ENCODE assay signal across 1 cellular context in the genomic region with DNA sequence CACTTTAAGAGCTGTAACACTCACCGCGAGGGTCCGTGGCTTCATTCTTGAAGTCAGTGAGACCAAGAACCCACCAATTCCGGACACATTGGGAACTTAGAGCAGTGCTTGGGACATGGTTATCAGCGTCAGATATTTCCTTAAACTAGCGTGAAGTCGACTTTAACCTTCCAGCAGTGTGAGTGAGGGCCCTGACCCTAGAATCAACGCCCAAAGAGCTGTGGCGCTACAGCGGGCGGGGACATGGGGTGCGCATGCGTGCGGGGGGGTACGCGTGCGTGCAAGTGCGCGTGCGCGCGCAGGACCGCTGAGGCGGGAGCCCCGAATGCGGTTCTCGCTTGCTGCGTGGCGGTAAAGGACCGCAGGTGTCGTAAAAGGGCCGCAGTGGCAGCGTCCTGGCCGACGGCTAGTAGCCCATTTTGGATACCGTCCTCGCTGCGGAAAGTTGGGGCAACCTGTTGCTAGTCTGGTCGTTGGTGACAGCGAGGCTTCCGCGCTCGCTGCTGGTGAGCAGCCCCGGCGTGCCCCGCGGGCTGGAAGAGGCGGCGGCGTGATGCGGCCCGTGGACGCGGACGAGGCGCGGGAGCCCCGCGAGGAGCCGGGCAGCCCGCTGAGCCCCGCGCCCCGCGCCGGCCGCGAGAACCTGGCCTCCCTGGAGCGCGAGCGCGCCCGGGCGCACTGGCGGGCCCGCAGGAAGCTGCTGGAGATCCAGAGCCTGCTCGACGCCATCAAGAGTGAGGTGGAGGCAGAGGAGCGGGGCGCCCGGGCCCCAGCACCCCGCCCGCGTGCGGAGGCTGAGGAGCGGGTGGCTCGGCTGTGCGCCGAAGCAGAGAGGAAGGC.
TF ChIP-seq lines count a peak whose summit lies in the region.

No MANE protein-coding gene starts in this region.

TF ChIP-seq in HepG2, 621 proteins besides CTCF, POLR2A, EP300 and RAD21 (continued from another document and continues in another):
- TF ChIP-seq ZNF609 (CRISPR knock-in tag; IDR thresholded peaks at IDR 0.05; ENCODE audit: borderline replicate concordance), result peak; percentile 43; the same call in 1 of the 2 replicates
- TF ChIP-seq BCL6 (CRISPR knock-in tag; IDR thresholded peaks at IDR 0.05), result no peak
- TF ChIP-seq THAP11 (CRISPR knock-in tag; IDR thresholded peaks at IDR 0.05), result peak; percentile 89
- TF ChIP-seq MNT (IDR thresholded peaks at IDR 0.05), result no peak
- TF ChIP-seq ZNF382 (CRISPR knock-in tag; IDR thresholded peaks at IDR 0.05; ENCODE audit: borderline replicate concordance), result no peak
- TF ChIP-seq ZNF776 (CRISPR knock-in tag; IDR thresholded peaks at IDR 0.05), result peak; percentile 71
- no peak for TF ChIP-seq ZBTB7A (CRISPR knock-in tag; IDR thresholded peaks at IDR 0.05)
- TF ChIP-seq HNF4A (CRISPR knock-in tag; IDR thresholded peaks at IDR 0.05), result peak; percentile 24; the same call in 1 of the 2 replicates
- 0 out of 2 replicates have a peak, but pooled peaks have one; percentile 20 for TF ChIP-seq SIX4 (CRISPR knock-in tag; IDR thresholded peaks at IDR 0.05)
- peak; percentile 83; the same call in 1 of the 2 replicates for TF ChIP-seq ZNF343 (CRISPR knock-in tag; IDR thresholded peaks at IDR 0.05)
- peak; percentile 94 for TF ChIP-seq HNRNPLL (IDR thresholded peaks at IDR 0.05; ENCODE audit: low read depth, low read length, poor library complexity, severe bottlenecking)
- TF ChIP-seq AGO2 (optimal IDR thresholded peaks at IDR 0.05; ENCODE audit: low read depth, low read length), result peak; percentile 82
- TF ChIP-seq, protein P1, sequence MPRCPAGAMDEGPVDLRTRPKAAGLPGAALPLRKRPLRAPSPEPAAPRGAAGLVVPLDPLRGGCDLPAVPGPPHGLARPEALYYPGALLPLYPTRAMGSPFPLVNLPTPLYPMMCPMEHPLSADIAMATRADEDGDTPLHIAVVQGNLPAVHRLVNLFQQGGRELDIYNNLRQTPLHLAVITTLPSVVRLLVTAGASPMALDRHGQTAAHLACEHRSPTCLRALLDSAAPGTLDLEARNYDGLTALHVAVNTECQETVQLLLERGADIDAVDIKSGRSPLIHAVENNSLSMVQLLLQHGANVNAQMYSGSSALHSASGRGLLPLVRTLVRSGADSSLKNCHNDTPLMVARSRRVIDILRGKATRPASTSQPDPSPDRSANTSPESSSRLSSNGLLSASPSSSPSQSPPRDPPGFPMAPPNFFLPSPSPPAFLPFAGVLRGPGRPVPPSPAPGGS (CRISPR knock-in tag; IDR thresholded peaks at IDR 0.05), result peak; percentile 39; the same call in 1 of the 2 replicates
- no peak for TF ChIP-seq RCOR2 (CRISPR knock-in tag; IDR thresholded peaks at IDR 0.05)
- no peak; the same call in 1 of the 2 replicates for TF ChIP-seq BRCA1 (CRISPR knock-in tag; IDR thresholded peaks at IDR 0.05)
- TF ChIP-seq ZNF841 (CRISPR knock-in tag; IDR thresholded peaks at IDR 0.05; ENCODE audit: borderline replicate concordance), result no peak
- TF ChIP-seq ARNT (IDR thresholded peaks at IDR 0.05), result no peak
- TF ChIP-seq TCF7L2 (IDR thresholded peaks at IDR 0.05; ENCODE audit: low read depth, low read length), result no peak
- TF ChIP-seq ZNF513 (CRISPR knock-in tag; conservative IDR thresholded peaks at IDR 0.05), result no peak
- 0 out of 2 replicates have a peak, but pooled peaks have one; percentile 41 for TF ChIP-seq ZNF616 (CRISPR knock-in tag; IDR thresholded peaks at IDR 0.05; ENCODE audit: low read depth)
- TF ChIP-seq ZBTB42 (CRISPR knock-in tag; IDR thresholded peaks at IDR 0.05), result peak; percentile 90; the same call in 1 of the 2 replicates
- TF ChIP-seq JARID2 (CRISPR knock-in tag; IDR thresholded peaks at IDR 0.05; ENCODE audit: insufficient replicate concordance), result no peak
- TF ChIP-seq PAWR (CRISPR knock-in tag; IDR thresholded peaks at IDR 0.05; ENCODE audit: borderline replicate concordance), result no peak
- TF ChIP-seq, protein P2, sequence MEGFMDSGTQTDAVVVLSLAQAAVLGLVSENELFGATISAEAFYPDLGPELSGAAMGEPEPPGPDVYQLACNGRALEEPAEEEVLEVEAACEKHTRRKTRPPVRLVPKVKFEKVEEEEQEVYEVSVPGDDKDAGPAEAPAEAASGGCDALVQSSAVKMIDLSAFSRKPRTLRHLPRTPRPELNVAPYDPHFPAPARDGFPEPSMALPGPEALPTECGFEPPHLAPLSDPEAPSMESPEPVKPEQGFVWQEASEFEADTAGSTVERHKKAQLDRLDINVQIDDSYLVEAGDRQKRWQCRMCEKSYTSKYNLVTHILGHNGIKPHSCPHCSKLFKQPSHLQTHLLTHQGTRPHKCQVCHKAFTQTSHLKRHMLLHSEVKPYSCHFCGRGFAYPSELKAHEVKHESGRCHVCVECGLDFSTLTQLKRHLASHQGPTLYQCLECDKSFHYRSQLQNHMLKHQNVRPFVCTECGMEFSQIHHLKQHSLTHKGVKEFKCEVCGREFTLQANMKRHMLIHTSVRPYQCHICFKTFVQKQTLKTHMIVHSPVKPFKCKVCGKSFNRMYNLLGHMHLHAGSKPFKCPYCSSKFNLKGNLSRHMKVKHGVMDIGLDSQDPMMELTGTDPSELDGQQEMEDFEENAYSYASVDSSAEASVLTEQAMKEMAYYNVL (CRISPR knock-in tag; IDR thresholded peaks at IDR 0.05; ENCODE audit: borderline replicate concordance), result no peak; the same call in 1 of the 2 replicates
- peak; percentile 37 for TF ChIP-seq SAFB2 (CRISPR knock-in tag; IDR thresholded peaks at IDR 0.05; ENCODE audit: borderline replicate concordance, low read depth)
- TF ChIP-seq ZFAT (CRISPR knock-in tag; conservative IDR thresholded peaks at IDR 0.05), result no peak
- TF ChIP-seq EED (CRISPR knock-in tag; IDR thresholded peaks at IDR 0.05), result 0 out of 2 replicates have a peak, but pooled peaks have one; percentile 20
- TF ChIP-seq, protein P3, sequence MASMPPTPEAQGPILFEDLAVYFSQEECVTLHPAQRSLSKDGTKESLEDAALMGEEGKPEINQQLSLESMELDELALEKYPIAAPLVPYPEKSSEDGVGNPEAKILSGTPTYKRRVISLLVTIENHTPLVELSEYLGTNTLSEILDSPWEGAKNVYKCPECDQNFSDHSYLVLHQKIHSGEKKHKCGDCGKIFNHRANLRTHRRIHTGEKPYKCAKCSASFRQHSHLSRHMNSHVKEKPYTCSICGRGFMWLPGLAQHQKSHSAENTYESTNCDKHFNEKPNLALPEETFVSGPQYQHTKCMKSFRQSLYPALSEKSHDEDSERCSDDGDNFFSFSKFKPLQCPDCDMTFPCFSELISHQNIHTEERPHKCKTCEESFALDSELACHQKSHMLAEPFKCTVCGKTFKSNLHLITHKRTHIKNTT (CRISPR knock-in tag; IDR thresholded peaks at IDR 0.05), result no peak
- TF ChIP-seq, protein P4, sequence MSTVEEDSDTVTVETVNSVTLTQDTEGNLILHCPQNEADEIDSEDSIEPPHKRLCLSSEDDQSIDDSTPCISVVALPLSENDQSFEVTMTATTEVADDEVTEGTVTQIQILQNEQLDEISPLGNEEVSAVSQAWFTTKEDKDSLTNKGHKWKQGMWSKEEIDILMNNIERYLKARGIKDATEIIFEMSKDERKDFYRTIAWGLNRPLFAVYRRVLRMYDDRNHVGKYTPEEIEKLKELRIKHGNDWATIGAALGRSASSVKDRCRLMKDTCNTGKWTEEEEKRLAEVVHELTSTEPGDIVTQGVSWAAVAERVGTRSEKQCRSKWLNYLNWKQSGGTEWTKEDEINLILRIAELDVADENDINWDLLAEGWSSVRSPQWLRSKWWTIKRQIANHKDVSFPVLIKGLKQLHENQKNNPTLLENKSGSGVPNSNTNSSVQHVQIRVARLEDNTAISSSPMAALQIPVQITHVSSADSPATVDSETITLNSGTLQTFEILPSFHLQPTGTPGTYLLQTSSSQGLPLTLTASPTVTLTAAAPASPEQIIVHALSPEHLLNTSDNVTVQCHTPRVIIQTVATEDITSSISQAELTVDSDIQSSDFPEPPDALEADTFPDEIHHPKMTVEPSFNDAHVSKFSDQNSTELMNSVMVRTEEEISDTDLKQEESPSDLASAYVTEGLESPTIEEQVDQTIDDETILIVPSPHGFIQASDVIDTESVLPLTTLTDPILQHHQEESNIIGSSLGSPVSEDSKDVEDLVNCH (CRISPR knock-in tag; IDR thresholded peaks at IDR 0.05), result no peak
- TF ChIP-seq RARA (CRISPR knock-in tag; IDR thresholded peaks at IDR 0.05), result peak; percentile 51
- peak; percentile 67; the same call in 1 of the 2 replicates for TF ChIP-seq ARID4A (CRISPR knock-in tag; IDR thresholded peaks at IDR 0.05; ENCODE audit: borderline replicate concordance)
- TF ChIP-seq PHF21A (CRISPR knock-in tag; IDR thresholded peaks at IDR 0.05), result peak; percentile 64
- TF ChIP-seq KLF12 (CRISPR knock-in tag; IDR thresholded peaks at IDR 0.05; ENCODE audit: borderline replicate concordance), result 0 out of 2 replicates have a peak, but pooled peaks have one; percentile 20
